Comparison of ENCODE assay signal across 15 cellular contexts in the genomic region with DNA sequence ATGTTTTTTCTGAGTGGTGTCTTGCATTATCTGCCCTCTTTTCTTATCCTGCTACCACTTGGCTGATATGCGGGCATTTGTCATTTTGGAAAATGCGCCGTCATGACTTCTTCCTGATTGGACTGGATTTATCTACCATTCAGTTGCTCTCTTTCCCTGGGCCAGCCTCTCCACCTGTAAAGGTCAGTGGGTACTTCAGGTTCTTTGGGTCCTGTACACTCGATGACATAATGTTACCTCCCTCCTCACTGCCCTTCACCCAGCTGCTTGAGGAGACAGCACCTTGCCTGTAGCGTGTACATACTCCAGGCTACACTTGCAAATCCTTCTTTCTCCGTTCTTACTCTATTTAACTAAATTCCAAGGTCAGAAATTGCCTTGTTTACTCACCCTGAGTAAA.
DNase-seq lines count a peak whose midpoint lies in the region; ATAC-seq and TF ChIP-seq lines count a peak whose summit lies in the region.
"Had no signal": no experiment of that assay in that cellular context is flagged by ENCODE, and none has a peak within 500 bp of the region (broad histone marks: within the 10 kb centered on the region; RNA-seq: fewer than 3 reads in every experiment).

No MANE protein-coding gene starts in this region.

- H3K36me3 Mint-ChIP-seq in memory B cell: peaks cover 22% of the 10 kb centered on the region

- peaks cover 35% of the 10 kb centered on the region for H3K4me1 Mint-ChIP-seq in memory B cell

- TF ChIP-seq POLR2A in body of pancreas (IDR thresholded peaks at IDR 0.05): peak in 1 of 3 donors; percentile 32

- H3K4me1 ChIP-seq in cardiac muscle cell (ENCODE audit: low read depth): peaks cover 17% of the 10 kb centered on the region
- peaks cover 80% of the 10 kb centered on the region for H3K4me1 ChIP-seq in left ventricle myocardium inferior
- H3K4me1 ChIP-seq in body of pancreas: peaks cover 39% of the 10 kb centered on the region
- peaks cover 4% of the 10 kb centered on the region for H3K4me1 ChIP-seq in upper lobe of right lung

- no peaks in the 10 kb centered on the region for H3K27me3 ChIP-seq in cardiac muscle cell
- no peaks in the 10 kb centered on the region for H3K27me3 ChIP-seq in left ventricle myocardium inferior (ENCODE audit: low read depth)
- no peaks in the 10 kb centered on the region for H3K27me3 ChIP-seq in body of pancreas
- H3K27me3 ChIP-seq in upper lobe of right lung: no peaks in the 10 kb centered on the region

- H3K4me3 ChIP-seq in cardiac muscle cell (no peak overlapping the region), left ventricle myocardium inferior (no peak overlapping the region), body of pancreas (no peak overlapping the region), upper lobe of right lung (no peak overlapping the region)

- H3K4me3 Mint-ChIP-seq in memory B cell: no peak overlapping the region
- H3K4me3 Mint-ChIP-seq: CD4-positive, alpha-beta T cell had no signal

- H3K27ac Mint-ChIP-seq in memory B cell: peak overlapping the region; percentile 81
- H3K27ac Mint-ChIP-seq: CD4-positive, alpha-beta T cell had no signal

- no peak for TF ChIP-seq CTCF in cardiac muscle cell (IDR thresholded peaks at IDR 0.05; ENCODE audit: low read depth, low read length)
- no peak for TF ChIP-seq CTCF in left ventricle myocardium inferior (IDR thresholded peaks at IDR 0.05; ENCODE audit: borderline replicate concordance)
- TF ChIP-seq CTCF in body of pancreas (IDR thresholded peaks at IDR 0.05): no peak
- no peak for TF ChIP-seq CTCF in upper lobe of right lung (IDR thresholded peaks at IDR 0.05)

- H3K36me3 ChIP-seq in cardiac muscle cell (no peaks in the 10 kb centered on the region), left ventricle myocardium inferior (peaks cover 15% of the 10 kb centered on the region), body of pancreas (replicated peaks in 1 of 2; ENCODE audit: insufficient read depth in 1 of 2, low read depth in 2 of 2) (no peaks in the 10 kb centered on the region), upper lobe of right lung (peaks cover 40% of the 10 kb centered on the region)

- peak; percentile 95 for ATAC-seq in body of pancreas
- ATAC-seq in memory B cell (ENCODE audit: low read depth): no peak
- ATAC-seq in upper lobe of right lung: peak; percentile 93
- no peak for ATAC-seq in HG03442 (IDR thresholded peaks at IDR 0.05; ENCODE audit: unreplicated experiment)

- DNase-seq in cardiac muscle cell (ENCODE audit: low read depth in 1 of 2, low spot score in 1 of 2): no peak
- no peak for DNase-seq in left ventricle myocardium inferior
- DNase-seq in body of pancreas: peak; percentile 70 to 90 (median 76)
- DNase-seq in memory B cell (ENCODE audit: low spot score in 2 of 2): no peak
- no peak for DNase-seq in upper lobe of right lung
- no peak for DNase-seq in activated CD4-positive, CD25-positive, alpha-beta regulatory T cell treated with anti-CD3 and anti-CD28 coated beads, Interleukin-2, amount 50 U/mL, for 72 hours
- no peak for DNase-seq in stimulated activated CD8-positive, alpha-beta memory T cell treated with anti-CD3 and anti-CD28 coated beads, Interleukin-4, amount 100 ng/mL, for 48 hours
- DNase-seq: AML-193; CD4-positive, alpha-beta T cell; DMS79 treated with DMSO at 0.1 percent for 48 hours; HCEC 1CT; NCI-H1417; NCI-H2081; NCI-H524 had no signal

- no peaks in the 10 kb centered on the region for H3K9me3 Mint-ChIP-seq in memory B cell
- H3K9me3 Mint-ChIP-seq: CD4-positive, alpha-beta T cell had no signal

- WGBS in body of pancreas, 2 donors: 42 to 44% methylated on average over 6 of the region's 6 CpGs

- peak overlapping the region; percentile 44 for H3K27ac ChIP-seq in cardiac muscle cell
- no peak overlapping the region for H3K27ac ChIP-seq in left ventricle myocardium inferior (replicated peaks)
- peak overlapping the region in 3 of 4 donors; percentile 66 to 80 (median 78) for H3K27ac ChIP-seq in body of pancreas
- peak overlapping the region; percentile 26 for H3K27ac ChIP-seq in upper lobe of right lung

- intact Hi-C loops in left ventricle myocardium inferior (cut with micrococcal nuclease): no loop called here
- intact Hi-C loops in body of pancreas (cut with DNase I): no loop called here
- intact Hi-C loops in upper lobe of right lung (cut with DNase I): no loop called here

- H3K9me3 ChIP-seq in cardiac muscle cell (ENCODE audit: low read depth): no peaks in the 10 kb centered on the region
- H3K9me3 ChIP-seq in left ventricle myocardium inferior (replicated peaks): no peaks in the 10 kb centered on the region
- H3K9me3 ChIP-seq in body of pancreas: no peaks in the 10 kb centered on the region
- H3K9me3 ChIP-seq in upper lobe of right lung: no peaks in the 10 kb centered on the region

- no peaks in the 10 kb centered on the region for H3K27me3 Mint-ChIP-seq in memory B cell
- H3K27me3 Mint-ChIP-seq: CD4-positive, alpha-beta T cell had no signal

Comparison
In these comparisons a context has a peak if more than half of its experiments do, and no peak if none do; other contexts are left out.
1. DNase-seq: peak in body of pancreas (4 of 4); none in cardiac muscle cell (0 of 2), left ventricle myocardium inferior (single experiment), memory B cell (0 of 2), upper lobe of right lung (single experiment), activated CD4-positive, CD25-positive, alpha-beta regulatory T cell treated with anti-CD3 and anti-CD28 coated beads, Interleukin-2, amount 50 U/mL, for 72 hours (single experiment) and stimulated activated CD8-positive, alpha-beta memory T cell treated with anti-CD3 and anti-CD28 coated beads, Interleukin-4, amount 100 ng/mL, for 48 hours (single experiment).
2. ATAC-seq: peak in body of pancreas (single experiment) and upper lobe of right lung (single experiment); none in memory B cell (single experiment) and HG03442 (single experiment).